In the genomic region with DNA sequence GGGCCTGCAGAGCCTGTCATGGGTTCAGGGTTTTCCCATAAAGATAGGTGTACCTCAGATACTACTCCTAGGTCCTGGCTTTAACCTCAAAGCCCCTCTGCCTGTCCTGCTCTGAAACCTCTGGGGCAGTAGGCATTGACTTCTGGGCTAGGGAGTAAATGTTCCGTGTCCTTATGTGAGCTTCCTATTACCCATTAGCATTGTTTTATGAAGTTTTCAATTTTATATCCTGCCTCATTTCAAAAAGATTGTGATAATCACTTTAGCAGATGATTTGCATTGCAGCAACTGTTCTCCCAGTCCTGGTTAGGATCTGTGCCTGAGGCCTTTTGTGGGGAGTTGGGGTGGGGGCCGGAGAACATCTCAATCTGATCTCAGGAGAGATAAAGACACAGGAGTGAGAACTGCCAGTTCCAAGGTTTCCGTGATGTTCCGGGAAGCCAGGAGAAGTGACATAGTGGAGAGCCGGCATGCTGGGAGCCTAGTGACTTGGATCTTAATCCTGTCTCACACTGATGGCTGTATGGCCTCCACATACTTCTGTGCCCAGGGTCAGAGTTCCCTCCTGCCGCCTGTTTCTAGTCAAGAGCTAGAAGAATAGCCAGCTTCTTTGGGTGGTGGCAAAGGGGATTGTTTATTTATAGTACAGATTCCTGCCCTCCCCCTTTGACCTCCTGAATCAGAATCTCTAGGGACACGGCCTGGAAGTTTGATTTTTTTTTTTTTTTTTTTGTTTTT, we compare ENCODE assay signal across 11 cellular contexts. TPM values are rescaled to one million over a fixed set of nuclear protein-coding genes. Genes with fewer than 3 reads are reported as not detected.
DNase-seq lines count a peak whose midpoint lies in the region; ATAC-seq and TF ChIP-seq lines count a peak whose summit lies in the region.
"Had no signal": no experiment of that assay in that cellular context is flagged by ENCODE, and none has a peak within 500 bp of the region (broad histone marks: within the 10 kb centered on the region; RNA-seq: fewer than 3 reads in every experiment).

No MANE protein-coding gene starts in this region.

- no peak overlapping the region for H2BK15ac ChIP-seq in IMR-90 (ENCODE audit: low read depth, low read length)

- DNase-seq in IMR-90 (no peak), dermis blood vessel endothelial cell (peak; percentile 50), thoracic aorta (ENCODE audit: low spot score) (peak; percentile 26), NCI-H2029 (lab: John Stamatoyannopoulos, UW) (no peak), NCI-H187 treated with DMSO at 0.1 percent for 48 hours (lab: John Stamatoyannopoulos, UW) (no peak)
- DNase-seq: anterior cingulate cortex; naive thymus-derived CD4-positive, alpha-beta T cell; NCI-H1048 had no signal

- TF ChIP-seq POLR2A in IMR-90 (IDR thresholded peaks at IDR 0.05; ENCODE audit: low read depth, low read length), result peak; percentile 46

- H2AK9ac ChIP-seq in IMR-90 (replicated peaks; ENCODE audit: low read depth, low read length, poor library complexity), result peak overlapping the region; percentile 2

- H4K91ac ChIP-seq in IMR-90 (ENCODE audit: insufficient read depth, low read depth, low read length), result peak overlapping the region; percentile 12

- H3K27me3 ChIP-seq in IMR-90 (ENCODE audit: control insufficient read depth, insufficient read depth, low read length) (no peaks in the 10 kb centered on the region), liver (ENCODE audit: control insufficient read depth in 4 of 4, insufficient read depth in 4 of 4, low read length in 3 of 4) (no peaks in the 10 kb centered on the region), thoracic aorta (replicated peaks; ENCODE audit: insufficient read depth) (no peaks in the 10 kb centered on the region)

- ATAC-seq in IMR-90 (ENCODE audit: low read depth) (peak; percentile 9), thoracic aorta (ENCODE audit: insufficient number of reproducible peaks, low FRiP score, low read depth) (peak; percentile 15), GM18870 (IDR thresholded peaks at IDR 0.05; ENCODE audit: unreplicated experiment) (no peak)
- ATAC-seq in stimulated activated memory B cell treated with anti-CD40 and anti-IgM and Interleukin-4, amounts not matched to agents 10 μg/mL and 1 μg/mL and 100 μg/mL, for 72 hours, result no peak
- ATAC-seq: naive thymus-derived CD4-positive, alpha-beta T cell had no signal

- H2AFZ ChIP-seq in IMR-90 (replicated peaks; ENCODE audit: low read length, poor library complexity), result no peak overlapping the region

- H3K36me3 Mint-ChIP-seq in stimulated activated memory B cell treated with anti-CD40 and anti-IgM and Interleukin-4, amounts not matched to agents 10 μg/mL and 1 μg/mL and 100 μg/mL, for 72 hours, result peaks cover 13% of the 10 kb centered on the region

- H3K14ac ChIP-seq in IMR-90 (replicated peaks; ENCODE audit: low read depth, low read length), result peak overlapping the region; percentile 80

- peak overlapping the region; percentile 90 for H3K56ac ChIP-seq in IMR-90 (ENCODE audit: extremely low read depth, insufficient read depth, low read length)

- H3K36me3 ChIP-seq in IMR-90 (ENCODE audit: control insufficient read depth, insufficient read depth, low read length) (peaks cover 35% of the 10 kb centered on the region), liver (ENCODE audit: control insufficient read depth in 4 of 4, insufficient read depth in 3 of 4, low read depth in 1 of 4, low read length in 3 of 4) (peaks cover 0 to 12% (median 8%) of the 10 kb centered on the region in 4 donors), thoracic aorta (peaks cover 28% of the 10 kb centered on the region)

- peaks cover 25% of the 10 kb centered on the region for H3K4me1 ChIP-seq in IMR-90 (ENCODE audit: control insufficient read depth, insufficient read depth, low read length)
- peaks cover 22 to 65% (median 46%) of the 10 kb centered on the region in 4 donors for H3K4me1 ChIP-seq in liver (ENCODE audit: control insufficient read depth in 4 of 4, insufficient read depth in 4 of 4, low read length in 3 of 4)
- H3K4me1 ChIP-seq in thoracic aorta (ENCODE audit: control insufficient read depth in 1 of 2, low read depth in 2 of 2), result peaks cover 54 to 91% of the 10 kb centered on the region in 2 donors

- TF ChIP-seq CTCF in IMR-90 (conservative IDR thresholded peaks at IDR 0.05; ENCODE audit: low read depth, low read length) (no peak), liver (IDR thresholded peaks at IDR 0.05; ENCODE audit: low read depth, low read length, missing input control) (no peak), thoracic aorta (IDR thresholded peaks at IDR 0.05) (no peak)

- H3K9me3 ChIP-seq in IMR-90 (ENCODE audit: control insufficient read depth, insufficient read depth, low read length), result no peaks in the 10 kb centered on the region
- H3K9me3 ChIP-seq in liver (ENCODE audit: control insufficient read depth in 4 of 4, low read length in 3 of 4), result no peaks in the 10 kb centered on the region
- H3K9me3 ChIP-seq in thoracic aorta, result no peaks in the 10 kb centered on the region

- 17% methylated on average over 1 of the region's 7 CpGs; no CpG with 5 or more reads in 1 of the 2 experiments for whole genome bisulfite sequencing in IMR-90 (ENCODE audit: extremely low coverage in 2 of 2, insufficient read length in 1 of 2), 2 experiments
- WGBS in liver, result 44% methylated on average over 7 of the region's 7 CpGs

- dilution Hi-C loops in IMR-90 (cut with HindIII; ENCODE audit: low sequenced_read_pairs, unreplicated experiment), result no loop called here

- H3K4me1 Mint-ChIP-seq in stimulated activated memory B cell treated with anti-CD40 and anti-IgM and Interleukin-4, amounts not matched to agents 10 μg/mL and 1 μg/mL and 100 μg/mL, for 72 hours, result peaks cover 19% of the 10 kb centered on the region

- H3K79me1 ChIP-seq in IMR-90 (ENCODE audit: low read depth in 1 of 2, low read length in 2 of 2), result peaks cover 3 to 75% of the 10 kb centered on the region in 2 experiments; a peak in 3 of 4 replicates

- POLR2A ChIA-PET in IMR-90 (lab: Charles Lee; ENCODE audit: unreplicated experiment), result interaction anchor here (0.6 to 1.0 kb wide), 10 partner anchors 8 to 519 kb away, joined by 3 to 10 read pairs (median 4); partner anchors contain the start of genes RPS27L and TPM1

- H4K5ac ChIP-seq in IMR-90 (ENCODE audit: low read depth, low read length), result peak overlapping the region; percentile 72

- in situ Hi-C loops in IMR-90 (cut with MboI; ENCODE audit: low sequenced_read_pairs), result no loop called here

- no peak overlapping the region for H3K4me3 ChIP-seq in IMR-90 (ENCODE audit: insufficient read depth, low read depth, low read length)
- H3K4me3 ChIP-seq in liver (ENCODE audit: low read depth in 1 of 3, low read length in 3 of 3), result no peak overlapping the region
- H3K4me3 ChIP-seq in thoracic aorta, result peak overlapping the region; percentile 44

- CTCF ChIA-PET in IMR-90 (lab: Yijun Ruan, JAX), result interaction anchor here (0.6 to 1.5 kb wide), 3 partner anchors 8 to 169 kb away, joined by 4 to 7 read pairs (median 4); no protein-coding TSS in a partner anchor

- peaks cover 92% of the 10 kb centered on the region for H4K20me1 ChIP-seq in IMR-90 (ENCODE audit: insufficient read depth, low read length)

- H3K9me1 ChIP-seq in IMR-90 (ENCODE audit: insufficient read depth, low read length), result peaks cover 11% of the 10 kb centered on the region

- peak overlapping the region; percentile 82 for H2BK5ac ChIP-seq in IMR-90 (ENCODE audit: low read depth, low read length, poor library complexity, severe bottlenecking)

- TF ChIP-seq RAD21 in IMR-90 (IDR thresholded peaks at IDR 0.05; ENCODE audit: low read length) (no peak), liver (IDR thresholded peaks at IDR 0.05) (no peak)

- H3K9me3 Mint-ChIP-seq in stimulated activated memory B cell treated with anti-CD40 and anti-IgM and Interleukin-4, amounts not matched to agents 10 μg/mL and 1 μg/mL and 100 μg/mL, for 72 hours, result no peaks in the 10 kb centered on the region
- H3K9me3 Mint-ChIP-seq: naive thymus-derived CD4-positive, alpha-beta T cell had no signal

- H3K23ac ChIP-seq in IMR-90 (ENCODE audit: low read depth, low read length), result peak overlapping the region; percentile 87

- no peak overlapping the region for H3K4me3 Mint-ChIP-seq in stimulated activated memory B cell treated with anti-CD40 and anti-IgM and Interleukin-4, amounts not matched to agents 10 μg/mL and 1 μg/mL and 100 μg/mL, for 72 hours
- H3K4me3 Mint-ChIP-seq: naive thymus-derived CD4-positive, alpha-beta T cell had no signal

- no TSS peak for BruUV-seq in IMR-90 (replicated peaks; lab: Mats Ljungman, UMichigan)

- H2AK5ac ChIP-seq in IMR-90 (ENCODE audit: low read depth, low read length), result peak overlapping the region; percentile 78

- peak overlapping the region; percentile 12 to 36; a peak in 3 of 4 replicates for H4K8ac ChIP-seq in IMR-90 (ENCODE audit: low read depth in 2 of 2, low read length in 2 of 2)

- H3K9ac ChIP-seq in IMR-90 (ENCODE audit: low read depth, low read length) (peak overlapping the region; percentile 67), liver (ENCODE audit: low read depth in 1 of 2, low read length in 2 of 2) (no peak overlapping the region)

- intact Hi-C loops in IMR-90 (cut with micrococcal nuclease), result no loop called here

- peak overlapping the region; percentile 57 for H2BK120ac ChIP-seq in IMR-90 (ENCODE audit: low read depth, low read length)

- peak overlapping the region; percentile 42; the same call in 1 of the 2 replicates for H2BK20ac ChIP-seq in IMR-90 (ENCODE audit: low read depth, low read length)

- no peaks in the 10 kb centered on the region for H3K27me3 Mint-ChIP-seq in stimulated activated memory B cell treated with anti-CD40 and anti-IgM and Interleukin-4, amounts not matched to agents 10 μg/mL and 1 μg/mL and 100 μg/mL, for 72 hours

- H3K27ac ChIP-seq in IMR-90 (ENCODE audit: insufficient read depth, low read length) (peak overlapping the region; percentile 72), liver (ENCODE audit: low read depth in 1 of 2, low read length in 2 of 2) (peak overlapping the region; percentile 69 to 83), thoracic aorta (peak overlapping the region; percentile 96 to 98)

- peak overlapping the region; percentile 61 for H3K4me2 ChIP-seq in IMR-90 (ENCODE audit: low read depth, low read length)

- H3K4ac ChIP-seq in IMR-90 (ENCODE audit: low read depth, low read length), result peak overlapping the region; percentile 84

- peak overlapping the region; percentile 90 for H3K18ac ChIP-seq in IMR-90 (ENCODE audit: low read depth, low read length)

- H3K27ac Mint-ChIP-seq in stimulated activated memory B cell treated with anti-CD40 and anti-IgM and Interleukin-4, amounts not matched to agents 10 μg/mL and 1 μg/mL and 100 μg/mL, for 72 hours, result no peak overlapping the region
- H3K27ac Mint-ChIP-seq: naive thymus-derived CD4-positive, alpha-beta T cell had no signal

TF ChIP-seq in IMR-90, 13 proteins besides CTCF, POLR2A, EP300 and RAD21 (continues in another document):
- TF ChIP-seq SMC3 (IDR thresholded peaks at IDR 0.05; ENCODE audit: low read depth, low read length), result no peak

RNA-seq across cellular contexts. Expression of gene TPM1, which starts 10.6 kb away (rescaled TPM):
- 661 and 997 TPM in 2 replicates for total RNA-seq in IMR-90 (2012; rRNA removed)
- 1,566 and 1,623 TPM in 2 replicates for polyA plus RNA-seq in IMR-90 (2012; rRNA removed)
- polyA plus RNA-seq in IMR-90 (2012; cell fraction: cytosol; rRNA removed), result 700 and 932 TPM in 2 replicates
- 972 and 2,415 TPM in 2 replicates for polyA plus RNA-seq in IMR-90 (2012; cell fraction: nucleus; rRNA removed; ENCODE audit: low replicate concordance)
- total RNA-seq in dermis blood vessel endothelial cell, result 309 and 334 TPM in 2 replicates
- total RNA-seq in liver, result 100 to 1,000 TPM in 1 of 2 donors, 10 to 100 TPM in 1; 64.7 to 101 TPM
- 10 to 100 TPM; 69.6 to 73.3 TPM for polyA plus RNA-seq in liver
- 1,000 to 10,000 TPM in 1 of 2 donors, 100 to 1,000 TPM in 1; 927 to 1,440 TPM for total RNA-seq in thoracic aorta

Comparison
In these comparisons a context has a peak if more than half of its experiments do, and no peak if none do; other contexts are left out.
1. ATAC-seq: peak in IMR-90 (single experiment) and thoracic aorta (single experiment); none in stimulated activated memory B cell treated with anti-CD40 and anti-IgM and Interleukin-4, amounts not matched to agents 10 μg/mL and 1 μg/mL and 100 μg/mL, for 72 hours (single experiment) and GM18870 (single experiment).
2. DNase-seq: peak in dermis blood vessel endothelial cell (single experiment) and thoracic aorta (single experiment); none in IMR-90 (single experiment), NCI-H2029 (single experiment) and NCI-H187 treated with DMSO at 0.1 percent for 48 hours (single experiment).
3. Peak in every context shown above with its lines, with median percentiles within 50 percentile points of each other: H3K27ac ChIP-seq.